ENCODE assay signal across 8 cellular contexts in genomic region chr13:21049731-21050130, GRCh38. TPM values are rescaled to one million over a fixed set of nuclear protein-coding genes. Genes with fewer than 3 reads are reported as not detected.
DNase-seq lines count a peak whose midpoint lies in the region; ATAC-seq and TF ChIP-seq lines count a peak whose summit lies in the region.
"Not testable (repeated sequence)": the region's sequence is repeated elsewhere in the genome, so short reads cannot be mapped to it uniquely, and the experiment has no call there.

No MANE protein-coding gene starts in this region.

- H3K36me3 ChIP-seq in colonic mucosa, thyroid gland: not testable (repeated sequence)
- H3K36me3 ChIP-seq in endodermal cell (ENCODE audit: control insufficient read depth, insufficient read depth, low read length) (peaks cover 64% of the 10 kb centered on the region), osteoblast (ENCODE audit: insufficient read depth, low read length) (peaks cover 35% of the 10 kb centered on the region), psoas muscle (ENCODE audit: insufficient read depth in 1 of 2, low read depth in 1 of 2) (peaks cover 0 to 15% of the 10 kb centered on the region in 2 donors)

- not testable (repeated sequence) for DNase-seq in CD14-positive monocyte (ENCODE audit: low spot score); HFFc6; endodermal cell; osteoblast (ENCODE audit: insufficient read length, low spot score, missing footprints); psoas muscle
- peak; percentile 23 for DNase-seq in activated CD8-positive, alpha-beta memory T cell treated with anti-CD3 and anti-CD28 coated beads, Interleukin-2, amount 10 ng/mL, durations not matched to agents 7 days and 5 days
- DNase-seq in colonic mucosa: peak; percentile 2
- peak; percentile 49 to 59 for DNase-seq in thyroid gland

- H3K4me1 Mint-ChIP-seq in CD14-positive monocyte (peaks cover 74% of the 10 kb centered on the region), HFFc6 (ENCODE audit: low read depth) (peaks cover 71% of the 10 kb centered on the region)
- H3K4me1 Mint-ChIP-seq in activated CD8-positive, alpha-beta memory T cell treated with anti-CD3 and anti-CD28 coated beads, Interleukin-2, amount 10 ng/mL, durations not matched to agents 7 days and 5 days; endodermal cell: not testable (repeated sequence)

- H3K4me3 Mint-ChIP-seq in CD14-positive monocyte; HFFc6; activated CD8-positive, alpha-beta memory T cell treated with anti-CD3 and anti-CD28 coated beads, Interleukin-2, amount 10 ng/mL, durations not matched to agents 7 days and 5 days; endodermal cell: not testable (repeated sequence)

- not testable (repeated sequence) for H3K4me3 ChIP-seq in colonic mucosa; endodermal cell (ENCODE audit: low read length); osteoblast (ENCODE audit: insufficient read depth, low read length); psoas muscle; thyroid gland (replicated peaks in 1 of 3)

- H3K27me3 Mint-ChIP-seq in CD14-positive monocyte (ENCODE audit: low read depth in 3 of 3); HFFc6 (ENCODE audit: insufficient read depth); endodermal cell (ENCODE audit: insufficient read depth): not testable (repeated sequence)
- peaks cover 18% of the 10 kb centered on the region for H3K27me3 Mint-ChIP-seq in activated CD8-positive, alpha-beta memory T cell treated with anti-CD3 and anti-CD28 coated beads, Interleukin-2, amount 10 ng/mL, durations not matched to agents 7 days and 5 days

- TF ChIP-seq CTCF in CD14-positive monocyte (IDR thresholded peaks at IDR 0.05); HFFc6 (IDR thresholded peaks at IDR 0.05); colonic mucosa (IDR thresholded peaks at IDR 0.05); endodermal cell (conservative IDR thresholded peaks at IDR 0.05); osteoblast (IDR thresholded peaks at IDR 0.05; ENCODE audit: extremely low read depth, low read depth, low read length); psoas muscle (IDR thresholded peaks at IDR 0.05); thyroid gland (IDR thresholded peaks at IDR 0.05): not testable (repeated sequence)

- H3K9me3 ChIP-seq in colonic mucosa; endodermal cell (ENCODE audit: control insufficient read depth, low read length); osteoblast (ENCODE audit: low read depth, low read length); psoas muscle; thyroid gland: not testable (repeated sequence)

- not testable (repeated sequence) for TF ChIP-seq POLR2A in thyroid gland (IDR thresholded peaks at IDR 0.05)

- not testable (repeated sequence) for H3K9ac ChIP-seq in colonic mucosa (ENCODE audit: low read depth in 2 of 2, low read length in 2 of 2); endodermal cell (ENCODE audit: extremely low read depth, low read length, poor library complexity, severe bottlenecking)

- H3K79me2 ChIP-seq in osteoblast (ENCODE audit: insufficient read depth, low read length): peaks cover 99% of the 10 kb centered on the region

- intact Hi-C loops in CD14-positive monocyte (cut with micrococcal nuclease): loop anchor here in 1 of 2 donors (10.0 kb wide), 1 partner anchor 95 kb away; no protein-coding TSS in a partner anchor
- intact Hi-C loops in colonic mucosa (cut with DNase I); thyroid gland (cut with DNase I): not testable (repeated sequence)
- intact Hi-C loops in psoas muscle (cut with DNase I): loop anchor here in 1 of 2 donors (5.0 kb wide), 1 partner anchor 52 kb away; no protein-coding TSS in a partner anchor

- ATAC-seq in activated CD8-positive, alpha-beta memory T cell treated with anti-CD3 and anti-CD28 coated beads, Interleukin-2, amount 10 ng/mL, durations not matched to agents 7 days and 5 days; psoas muscle: not testable (repeated sequence)

- not testable (repeated sequence) for H3K4me1 ChIP-seq in colonic mucosa; endodermal cell (ENCODE audit: control insufficient read depth, insufficient read depth, low read length)
- peaks cover 38% of the 10 kb centered on the region for H3K4me1 ChIP-seq in osteoblast (ENCODE audit: insufficient read depth, low read length)
- H3K4me1 ChIP-seq in psoas muscle: peaks cover 71% of the 10 kb centered on the region
- peaks cover 74 to 88% of the 10 kb centered on the region in 2 donors for H3K4me1 ChIP-seq in thyroid gland

- H2AFZ ChIP-seq in osteoblast (ENCODE audit: low read length): not testable (repeated sequence)

- CTCF ChIA-PET in activated CD8-positive, alpha-beta memory T cell treated with anti-CD3 and anti-CD28 coated beads, Interleukin-2, amount 10 ng/mL, durations not matched to agents 7 days and 5 days (lab: Charles Lee): interaction anchor here (1.1 kb wide), 1 partner anchor 44 kb away, joined by 3 read pairs; no protein-coding TSS in a partner anchor

- peaks cover 91% of the 10 kb centered on the region for H4K20me1 ChIP-seq in osteoblast (ENCODE audit: insufficient read depth, low read length)

- H3K27ac Mint-ChIP-seq in CD14-positive monocyte (peak overlapping the region; percentile 4 to 90 (median 50)), HFFc6 (peak overlapping the region; percentile 40), endodermal cell (peak overlapping the region; percentile 83)
- not testable (repeated sequence) for H3K27ac Mint-ChIP-seq in activated CD8-positive, alpha-beta memory T cell treated with anti-CD3 and anti-CD28 coated beads, Interleukin-2, amount 10 ng/mL, durations not matched to agents 7 days and 5 days

- H3K27me3 ChIP-seq in colonic mucosa; endodermal cell (ENCODE audit: control insufficient read depth, insufficient read depth, low read length, poor library complexity, severe bottlenecking); osteoblast (ENCODE audit: insufficient read depth, low read length); psoas muscle (ENCODE audit: insufficient read depth in 3 of 3, low read length in 2 of 3); thyroid gland: not testable (repeated sequence)

- H3K36me3 Mint-ChIP-seq in CD14-positive monocyte (peaks cover 22 to 27% of the 10 kb centered on the region in 2 donors), HFFc6 (ENCODE audit: low read depth) (peaks cover 36% of the 10 kb centered on the region), endodermal cell (ENCODE audit: low read depth) (peaks cover 17% of the 10 kb centered on the region)
- not testable (repeated sequence) for H3K36me3 Mint-ChIP-seq in activated CD8-positive, alpha-beta memory T cell treated with anti-CD3 and anti-CD28 coated beads, Interleukin-2, amount 10 ng/mL, durations not matched to agents 7 days and 5 days

- WGBS in endodermal cell (ENCODE audit: insufficient coverage in 1 of 2, insufficient read length in 1 of 2), 2 experiments: 93 to 94% methylated on average over 4 to 5 of the region's 6 CpGs
- 48 to 63% (median 48%) methylated on average over 6 of the region's 6 CpGs for WGBS in psoas muscle, 3 donors
- 33 to 39% methylated on average over 6 of the region's 6 CpGs for WGBS in thyroid gland, 2 donors

- H3K4me2 ChIP-seq in osteoblast (ENCODE audit: insufficient read depth, low read length): not testable (repeated sequence)

- not testable (repeated sequence) for H3K9me3 Mint-ChIP-seq in CD14-positive monocyte; HFFc6; activated CD8-positive, alpha-beta memory T cell treated with anti-CD3 and anti-CD28 coated beads, Interleukin-2, amount 10 ng/mL, durations not matched to agents 7 days and 5 days (ENCODE audit: low read depth); endodermal cell

- not testable (repeated sequence) for H3K27ac ChIP-seq in colonic mucosa; endodermal cell (ENCODE audit: low read depth, low read length)
- H3K27ac ChIP-seq in osteoblast (ENCODE audit: low read depth, low read length) (peak overlapping the region; percentile 77), psoas muscle (peak overlapping the region; percentile 81), thyroid gland (peak overlapping the region; percentile 76 to 82 (median 79))

RNA-seq across cellular contexts. Expression of gene LATS2, which starts 11.7 kb away (rescaled TPM):
- polyA plus RNA-seq in CD14-positive monocyte: 1 to 10 TPM in 1 of 2 donors, under 1 TPM in 1; 0.96 to 1.0 TPM
- 10 to 100 TPM; 43.5 to 54.8 (median 44.9) TPM for total RNA-seq in HFFc6 (2021; fragmentation: NEBNext Ultra II Directional; extraction: Animal tissue kit (Norgen Biotek cat#: 25700))
- total RNA-seq in activated CD8-positive, alpha-beta memory T cell treated with anti-CD3 and anti-CD28 coated beads, Interleukin-2, amount 10 ng/mL, durations not matched to agents 7 days and 5 days: 1 to 10 TPM; 2.8 to 4.7 TPM
- 10 to 100 TPM in 1 of 2 donors, 1 to 10 TPM in 1; 3.7 to 11.3 TPM for total RNA-seq in colonic mucosa
- 10 to 100 TPM; 26.2 to 35.4 TPM for total RNA-seq in endodermal cell
- polyA plus RNA-seq in endodermal cell (2013, experiment 1 of 2): 15.3 TPM
- 15.9 TPM for polyA plus RNA-seq in endodermal cell (2013, experiment 2 of 2)
- 22.1 and 24.2 TPM in 2 replicates for total RNA-seq in osteoblast
- total RNA-seq in psoas muscle: 10 to 100 TPM; 23.7 to 27.4 (median 26.1) TPM
- polyA plus RNA-seq in psoas muscle: 10 to 100 TPM in 2 of 3 donors, 1 to 10 TPM in 1; 6.0 to 13.9 (median 10.0) TPM
- 10 to 100 TPM; 33.0 to 69.6 (median 37.5) TPM for total RNA-seq in thyroid gland
